8 cellular contexts compared by ENCODE assay signal in genomic region chr19:17605761-17606745, GRCh38. TPM values are rescaled to one million over a fixed set of nuclear protein-coding genes. Genes with fewer than 3 reads are reported as not detected.
DNase-seq lines count a peak whose midpoint lies in the region; ATAC-seq and TF ChIP-seq lines count a peak whose summit lies in the region.

No MANE protein-coding gene starts in this region.

- TF ChIP-seq CTCF in 22Rv1 (IDR thresholded peaks at IDR 0.05) (peak; percentile 84), epithelial cell of proximal tubule (conservative IDR thresholded peaks at IDR 0.05; ENCODE audit: low read depth, low read length) (peak; percentile 67)

- H3K27ac ChIP-seq in 22Rv1 = peak overlapping the region; percentile 93
- peak overlapping the region; percentile 14 to 65 for H3K27ac ChIP-seq in mucosa of rectum (ENCODE audit: low read depth in 2 of 2, low read length in 2 of 2)

- H3K9me3 ChIP-seq in mucosa of rectum (ENCODE audit: control insufficient read depth in 2 of 2, low read length in 2 of 2) = no peaks in the 10 kb centered on the region

- H3K4me1 ChIP-seq in mucosa of rectum (ENCODE audit: control insufficient read depth in 2 of 2, insufficient read depth in 2 of 2, low read length in 2 of 2) = peaks cover 2 to 6% of the 10 kb centered on the region in 2 donors

- peak; percentile 61 for ATAC-seq in GM18519 (IDR thresholded peaks at IDR 0.05; ENCODE audit: low FRiP score, unreplicated experiment)
- peak; percentile 65 for ATAC-seq in HG03135 (IDR thresholded peaks at IDR 0.05; ENCODE audit: unreplicated experiment)

- DNase-seq in NCI-H774 (lab: John Stamatoyannopoulos, UW) = peak; percentile 92
- peak; percentile 44 for DNase-seq in activated CD8-positive, alpha-beta memory T cell treated with anti-CD3 and anti-CD28 coated beads, Interleukin-2, amount 50 U/mL, for 24 hours (ENCODE audit: extremely low read depth)
- no peak for DNase-seq in epithelial cell of proximal tubule (ENCODE audit: low read depth)
- peak; percentile 14 to 49 for DNase-seq in stimulated activated CD8-positive, alpha-beta memory T cell treated with anti-CD3 and anti-CD28 coated beads, Interleukin-7, amount 100 ng/mL, for 1 hour (ENCODE audit: low read depth in 2 of 2)

- H3K4me3 ChIP-seq in epithelial cell of proximal tubule (ENCODE audit: low read depth, low read length) = peak overlapping the region; percentile 51
- H3K4me3 ChIP-seq in mucosa of rectum (ENCODE audit: low read length in 2 of 2) = peak overlapping the region; percentile 37 to 57

- H3K9ac ChIP-seq in mucosa of rectum (ENCODE audit: low read depth in 1 of 2, low read length in 2 of 2) = no peak overlapping the region

- peaks cover 3 to 12% of the 10 kb centered on the region in 2 donors for H3K27me3 ChIP-seq in mucosa of rectum (ENCODE audit: control insufficient read depth in 2 of 2, insufficient read depth in 2 of 2, low read length in 2 of 2)

- H3K36me3 ChIP-seq in mucosa of rectum (ENCODE audit: control insufficient read depth in 2 of 2, insufficient read depth in 2 of 2, low read length in 2 of 2) = no peaks in the 10 kb centered on the region

RNA-seq across cellular contexts. Expression of gene COLGALT1, which starts 50.6 kb away (rescaled TPM):
- 83.6 and 126 TPM in 2 replicates for total RNA-seq in epithelial cell of proximal tubule
